ENCODE assay signal across 15 cellular contexts in genomic region chr20:25009218-25010145, GRCh38. TPM values are rescaled to one million over a fixed set of nuclear protein-coding genes. Genes with fewer than 3 reads are reported as not detected.
DNase-seq lines count a peak whose midpoint lies in the region; ATAC-seq, FAIRE-seq and TF ChIP-seq lines count a peak whose summit lies in the region.
"Had no signal": no experiment of that assay in that cellular context is flagged by ENCODE, and none has a peak within 500 bp of the region (broad histone marks: within the 10 kb centered on the region; RNA-seq: fewer than 3 reads in every experiment).

No MANE protein-coding gene starts in this region.

- no peak overlapping the region for H2BK15ac ChIP-seq in H1 (ENCODE audit: low read length)

- WGBS in H1 (ENCODE audit: extremely low coverage in 1 of 2, insufficient coverage in 1 of 2, insufficient read length in 1 of 2, insufficient replicate concordance in 2 of 2, low coverage in 1 of 2, low lambda C conversion rate in 2 of 2, missing lambda C conversion rate in 1 of 2), 2 experiments: 81% methylated on average over 10 of the region's 10 CpGs; no CpG with 5 or more reads in 1 of the 2 experiments

- peak; percentile 66 for DNase-seq in NCI-H510A (lab: John Stamatoyannopoulos, UW)
- no peak for DNase-seq in H1 (ENCODE audit: low read depth in 1 of 2, low spot score in 2 of 2)
- no peak for DNase-seq in NCI-H1105 (lab: John Stamatoyannopoulos, UW)
- no peak for DNase-seq in NCI-H748 (lab: John Stamatoyannopoulos, UW; ENCODE audit: unreplicated experiment)
- no peak for DNase-seq in CD8-positive, alpha-beta memory T cell
- DNase-seq: anterior cingulate cortex, DMS153, lower lobe of right lung, NCI-H69, SJCRH30 had no signal

- no peak for TF ChIP-seq CTCF in H1 (IDR thresholded peaks at IDR 0.05; ENCODE audit: control extremely low read depth in 1 of 3, insufficient read depth in 1 of 3, low read depth in 1 of 3, low read length in 3 of 3)

- H3K18ac ChIP-seq in H1 (ENCODE audit: extremely low read depth, low read length): no peak overlapping the region

- H4K20me1 ChIP-seq in BLaER1 (peaks cover 18% of the 10 kb centered on the region; the same call in 1 of the 2 replicates), H1 (replicated peaks in 1 of 2; ENCODE audit: control insufficient read depth in 1 of 2, insufficient read depth in 2 of 2, low read length in 2 of 2) (no peaks in the 10 kb centered on the region)

- no peak overlapping the region for H3K4ac ChIP-seq in H1 (replicated peaks; ENCODE audit: insufficient read length, low read depth, low read length)

- no peak for ATAC-seq in GM19397 (IDR thresholded peaks at IDR 0.05; ENCODE audit: unreplicated experiment)
- ATAC-seq: GM12878, lower lobe of right lung had no signal

- no peak for TF ChIP-seq POLR2A in H1 (IDR thresholded peaks at IDR 0.05; ENCODE audit: control extremely low read depth in 1 of 2, low read depth in 2 of 2, low read length in 2 of 2)

- H3K27me3 Mint-ChIP-seq in CD8-positive, alpha-beta memory T cell: no peaks in the 10 kb centered on the region

- H3K4me3 Mint-ChIP-seq in CD8-positive, alpha-beta memory T cell: no peak overlapping the region

- H3K27ac Mint-ChIP-seq in CD8-positive, alpha-beta memory T cell: peak overlapping the region in 2 of 8 donors; percentile 32 to 43

- no peaks in the 10 kb centered on the region for H3K79me2 ChIP-seq in H1 (ENCODE audit: control insufficient read depth in 1 of 2, insufficient read depth in 2 of 2, low read length in 2 of 2)

- no peak overlapping the region for H2BK5ac ChIP-seq in H1 (ENCODE audit: low read depth, low read length)

- H3K9ac ChIP-seq in BLaER1 (no peak overlapping the region), H1 (replicated peaks in 1 of 4; ENCODE audit: extremely low read depth in 1 of 4, low read depth in 3 of 4, low read length in 3 of 4) (no peak overlapping the region)

- H3K23ac ChIP-seq in H1 (ENCODE audit: insufficient read length): no peak overlapping the region

- no peak overlapping the region for H3K27ac ChIP-seq in BLaER1
- no peak overlapping the region for H3K27ac ChIP-seq in H1 (ENCODE audit: low read depth, low read length)
- peak overlapping the region; percentile 45 for H3K27ac ChIP-seq in muscle layer of duodenum (ENCODE audit: low read length)
- no peak overlapping the region for H3K27ac ChIP-seq in CD8-positive, alpha-beta memory T cell (ENCODE audit: low read depth, low read length)
- H3K27ac ChIP-seq: HL-60, lower lobe of right lung, SJCRH30 had no signal

- H3K14ac ChIP-seq in H1 (ENCODE audit: insufficient read length): peak overlapping the region; percentile 26

- no peak overlapping the region for H3K4me3 ChIP-seq in BLaER1
- no peak overlapping the region for H3K4me3 ChIP-seq in H1 (ENCODE audit: extremely low read depth in 1 of 4, insufficient read depth in 2 of 4, low read depth in 3 of 4, low read length in 4 of 4)
- no peak overlapping the region for H3K4me3 ChIP-seq in muscle layer of duodenum (ENCODE audit: low read depth in 1 of 2, low read length in 2 of 2)
- no peak overlapping the region for H3K4me3 ChIP-seq in CD8-positive, alpha-beta memory T cell (ENCODE audit: low read length)
- H3K4me3 ChIP-seq: GM12878, lower lobe of right lung, SJCRH30 had no signal

- no peaks in the 10 kb centered on the region for H3K4me1 Mint-ChIP-seq in CD8-positive, alpha-beta memory T cell

- CTCF ChIA-PET in H1 (lab: Charles Lee; ENCODE audit: partially characterized antibody): interaction anchor here (0.6 to 4.3 kb wide), 8 partner anchors 11 to 170 kb away, joined by 3 to 23 read pairs (median 4); no protein-coding TSS in a partner anchor
- CTCF ChIA-PET in CD8-positive, alpha-beta memory T cell (lab: Charles Lee): interaction anchor here (1.2 to 1.4 kb wide), 2 partner anchors 9 to 15 kb away, joined by 4 read pairs; no protein-coding TSS in a partner anchor

- H2AFZ ChIP-seq in H1 (ENCODE audit: low read length): no peak overlapping the region

- H3K36me3 Mint-ChIP-seq in CD8-positive, alpha-beta memory T cell: peaks cover 11 to 96% (median 28%) of the 10 kb centered on the region in 3 donors

- no peaks in the 10 kb centered on the region for H3K79me1 ChIP-seq in H1 (ENCODE audit: low read depth, low read length)

- H3K36me3 ChIP-seq in BLaER1 (peaks cover 97% of the 10 kb centered on the region), H1 (ENCODE audit: control insufficient read depth in 2 of 4, insufficient read depth in 4 of 4, low read length in 3 of 4) (no peaks in the 10 kb centered on the region), muscle layer of duodenum (ENCODE audit: control insufficient read depth in 1 of 2, insufficient read depth in 2 of 2, low read length in 2 of 2) (peaks cover 70 to 79% of the 10 kb centered on the region in 2 donors)
- H3K36me3 ChIP-seq in CD8-positive, alpha-beta memory T cell (ENCODE audit: insufficient read depth, low read length): peaks cover 61% of the 10 kb centered on the region
- H3K36me3 ChIP-seq: SJCRH30 had no signal

- H3K4me2 ChIP-seq in BLaER1: peak overlapping the region; percentile 13; the same call in 1 of the 2 replicates
- H3K4me2 ChIP-seq in H1 (ENCODE audit: insufficient read depth in 1 of 2, low read depth in 2 of 2, low read length in 2 of 2): no peak overlapping the region

- H3K56ac ChIP-seq in H1 (replicated peaks; ENCODE audit: insufficient read length, low read depth, low read length): no peak overlapping the region

- no peak overlapping the region for H2BK12ac ChIP-seq in H1 (ENCODE audit: low read depth, low read length)

- H3K23me2 ChIP-seq in H1 (ENCODE audit: low read depth, low read length): no peaks in the 10 kb centered on the region

- no peak overlapping the region for H2BK20ac ChIP-seq in H1 (ENCODE audit: low read length)

- H3K4me1 ChIP-seq in BLaER1: peaks cover 20% of the 10 kb centered on the region
- H3K4me1 ChIP-seq in H1 (replicated peaks in 1 of 4; ENCODE audit: control insufficient read depth in 3 of 4, insufficient read depth in 4 of 4, low read length in 3 of 4): no peaks in the 10 kb centered on the region; a peak in 1 of 7 replicates
- H3K4me1 ChIP-seq in muscle layer of duodenum (ENCODE audit: control insufficient read depth in 1 of 2, insufficient read depth in 2 of 2, low read length in 2 of 2): peaks cover 0 to 27% of the 10 kb centered on the region in 2 donors
- no peaks in the 10 kb centered on the region for H3K4me1 ChIP-seq in CD8-positive, alpha-beta memory T cell (ENCODE audit: insufficient read depth, low read length)
- H3K4me1 ChIP-seq: lower lobe of right lung, SJCRH30 had no signal

- no peak overlapping the region for H4K5ac ChIP-seq in H1 (ENCODE audit: insufficient read length, low read depth, low read length)

- H3K9me3 ChIP-seq in BLaER1 (no peaks in the 10 kb centered on the region), H1 (ENCODE audit: insufficient read depth in 2 of 2, low read depth in 1 of 2, low read length in 1 of 2) (no peaks in the 10 kb centered on the region), muscle layer of duodenum (ENCODE audit: control insufficient read depth in 1 of 2, low read length in 2 of 2) (no peaks in the 10 kb centered on the region)
- H3K9me3 ChIP-seq in CD8-positive, alpha-beta memory T cell (ENCODE audit: low read length): no peaks in the 10 kb centered on the region
- H3K9me3 ChIP-seq: lower lobe of right lung, SJCRH30 had no signal

- no peaks in the 10 kb centered on the region for H3K27me3 ChIP-seq in BLaER1
- H3K27me3 ChIP-seq in H1 (replicated peaks in 1 of 4; ENCODE audit: control insufficient read depth in 3 of 4, extremely low read depth in 1 of 4, insufficient read depth in 3 of 4, low read length in 3 of 4): no peaks in the 10 kb centered on the region
- no peaks in the 10 kb centered on the region for H3K27me3 ChIP-seq in muscle layer of duodenum (ENCODE audit: low read depth, low read length)
- no peaks in the 10 kb centered on the region for H3K27me3 ChIP-seq in CD8-positive, alpha-beta memory T cell (ENCODE audit: insufficient read depth, low read length, poor library complexity, severe bottlenecking)
- H3K27me3 ChIP-seq: SJCRH30 had no signal

- H4K8ac ChIP-seq in H1 (ENCODE audit: extremely low read depth, insufficient read depth, low read length): no peak overlapping the region

- no peak overlapping the region for H4K91ac ChIP-seq in H1 (replicated peaks; ENCODE audit: insufficient read length, low read length)

- no peak for TF ChIP-seq RAD21 in H1 (IDR thresholded peaks at IDR 0.05 in 1 of 2, conservative IDR thresholded peaks at IDR 0.05 in 1 of 2; ENCODE audit: low read depth in 2 of 2, low read length in 2 of 2)

- FAIRE-seq in H1 (lab: Jason Lieb, UNC): no peak
- FAIRE-seq: GM12878 had no signal

- H2BK120ac ChIP-seq in H1 (replicated peaks; ENCODE audit: low read depth, low read length): no peak overlapping the region

- TF ChIP-seq EP300 in H1 (IDR thresholded peaks at IDR 0.05; ENCODE audit: borderline replicate concordance in 1 of 2, low read depth in 2 of 2, low read length in 2 of 2): no peak

- no peak overlapping the region for H2AK5ac ChIP-seq in H1 (ENCODE audit: low read depth, low read length)

- H3K9me3 Mint-ChIP-seq in CD8-positive, alpha-beta memory T cell: no peaks in the 10 kb centered on the region

- POLR2A ChIA-PET in H1 (lab: Charles Lee; ENCODE audit: partially characterized antibody): no interaction called here
- POLR2A ChIA-PET in CD8-positive, alpha-beta memory T cell (lab: Charles Lee): no interaction called here

RNA-seq across cellular contexts. Expression of gene APMAP, which starts 16.9 kb away (rescaled TPM):
- 63.6 and 66.0 TPM in 2 replicates for total RNA-seq in H1 (2021; fragmentation: NEBNext Ultra II Directional; extraction: Animal tissue kit (Norgen Biotek cat#: 25700))
- polyA plus RNA-seq in H1 (2011; rRNA removed): 31.3 and 38.1 TPM in 2 replicates
- polyA plus RNA-seq in H1 (2011; cell fraction: cytosol; rRNA removed): 49.3 TPM
- 35.2 TPM for polyA plus RNA-seq in H1 (2011; cell fraction: nucleus; rRNA removed)
- 60.6 to 69.3 TPM (median 62.7 TPM) in 4 replicates for polyA plus RNA-seq in H1 (2012, experiment 1 of 2)
- 47.6 TPM for polyA plus RNA-seq in H1 (2012, experiment 2 of 2)
- polyA plus RNA-seq in H1 (2013, experiment 1 of 2): 72.9 TPM
- polyA plus RNA-seq in H1 (2013, experiment 2 of 2): 82.4 TPM
- polyA minus RNA-seq in H1 (2011; rRNA and poly(A)+ RNA removed): 25.0 and 25.8 TPM in 2 replicates
- 15.6 TPM for polyA minus RNA-seq in H1 (2011; cell fraction: cytosol; rRNA and poly(A)+ RNA removed)
- 17.7 TPM for polyA minus RNA-seq in H1 (2011; cell fraction: nucleus; rRNA and poly(A)+ RNA removed)
- total RNA-seq in CD8-positive, alpha-beta memory T cell: 10 to 100 TPM; 82.5 to 83.6 TPM
- 228 TPM for polyA plus RNA-seq in CD8-positive, alpha-beta memory T cell

RNA-seq across cellular contexts. Expression of gene ACSS1, which starts 48.5 kb away (rescaled TPM):
- total RNA-seq in H1 (2021; fragmentation: NEBNext Ultra II Directional; extraction: Animal tissue kit (Norgen Biotek cat#: 25700)): 2.2 and 2.6 TPM in 2 replicates
- polyA plus RNA-seq in H1 (2011; rRNA removed): 3.3 and 3.4 TPM in 2 replicates
- 3.7 TPM for polyA plus RNA-seq in H1 (2011; cell fraction: cytosol; rRNA removed)
- polyA plus RNA-seq in H1 (2011; cell fraction: nucleus; rRNA removed): 5.8 TPM
- 2.6 to 4.3 TPM (median 3.7 TPM) in 4 replicates for polyA plus RNA-seq in H1 (2012, experiment 1 of 2)
- 2.2 TPM for polyA plus RNA-seq in H1 (2012, experiment 2 of 2)
- 1.2 TPM for polyA plus RNA-seq in H1 (2013, experiment 1 of 2)
- polyA plus RNA-seq in H1 (2013, experiment 2 of 2): 1.1 TPM
- 3.4 and 6.8 TPM in 2 replicates for polyA minus RNA-seq in H1 (2011; rRNA and poly(A)+ RNA removed)
- 2.1 TPM for polyA minus RNA-seq in H1 (2011; cell fraction: cytosol; rRNA and poly(A)+ RNA removed)
- polyA minus RNA-seq in H1 (2011; cell fraction: nucleus; rRNA and poly(A)+ RNA removed): 2.3 TPM
- total RNA-seq in CD8-positive, alpha-beta memory T cell: 10 to 100 TPM; 24.5 to 24.8 TPM
- polyA plus RNA-seq in CD8-positive, alpha-beta memory T cell: 59.6 TPM
